Comparison of ENCODE assay signal across 9 cellular contexts in genomic region chrX:31588355-31588754, GRCh38.
"Had no signal": no experiment of that assay in that cellular context is flagged by ENCODE, and none has a peak within 500 bp of the region (broad histone marks: within the 10 kb centered on the region; RNA-seq: fewer than 3 reads in every experiment).

No MANE protein-coding gene starts in this region.

- H3K4me3 ChIP-seq: GM23338 had no signal

- H3K27me3 Mint-ChIP-seq: IgD-negative memory B cell had no signal

- H3K36me3 Mint-ChIP-seq: IgD-negative memory B cell had no signal

- H3K4me1 Mint-ChIP-seq: IgD-negative memory B cell had no signal

- H3K4me3 Mint-ChIP-seq: GM23338, H9, HFFc6, IgD-negative memory B cell had no signal

- FAIRE-seq: H54, HepG2 had no signal

- DNase-seq: H9, HCEC 1CT, HFFc6, KBM-7 had no signal

- H2AFZ ChIP-seq: GM23338 had no signal

- ATAC-seq: GM23338, HepG2 had no signal

- H3K27ac Mint-ChIP-seq: GM23338, H9, HFFc6, IgD-negative memory B cell had no signal

- H3K27ac ChIP-seq: HL-60 had no signal

- H3K9me3 Mint-ChIP-seq: GM23338, HFFc6 had no signal

- H3K4me2 ChIP-seq: GM23338 had no signal
